ENCODE assay signal across 14 cellular contexts in genomic region chr20:57751411-57751810, GRCh38. TPM values are rescaled to one million over a fixed set of nuclear protein-coding genes. Genes with fewer than 3 reads are reported as not detected.
A peak's percentile ranks its signal among the peaks of the same experiment; 100 is the strongest.
DNase-seq lines count a peak whose midpoint lies in the region; ATAC-seq and TF ChIP-seq lines count a peak whose summit lies in the region.
"Had no signal": no experiment of that assay in that cellular context is flagged by ENCODE, and none has a peak within 500 bp of the region (broad histone marks: within the 10 kb centered on the region; RNA-seq: fewer than 3 reads in every experiment).

No MANE protein-coding gene starts in this region.

- H3K27ac Mint-ChIP-seq in activated naive CD4-positive, alpha-beta T cell treated with anti-CD3 and anti-CD28 coated beads, Interleukin-2, amount 50 U/mL, for 72 hours = no peak overlapping the region
- H3K27ac Mint-ChIP-seq: CD4-positive, CD25-positive, alpha-beta regulatory T cell had no signal

- no peaks in the 10 kb centered on the region for H3K9me2 ChIP-seq in SK-N-SH

- no peak overlapping the region for H3K9ac ChIP-seq in SK-N-SH
- H3K9ac ChIP-seq: BLaER1 treated with 17β-estradiol and CSF1 and Interleukin-3, amounts not matched to agents 10 nM and 100 nM had no signal

- no peak overlapping the region for H2AFZ ChIP-seq in SK-N-SH (ENCODE audit: low read depth)

- no peaks in the 10 kb centered on the region for H3K9me3 Mint-ChIP-seq in activated naive CD4-positive, alpha-beta T cell treated with anti-CD3 and anti-CD28 coated beads, Interleukin-2, amount 50 U/mL, for 72 hours

- no peaks in the 10 kb centered on the region for H3K36me3 ChIP-seq in SK-N-SH (replicated peaks in 1 of 2; ENCODE audit: control insufficient read depth in 1 of 2, insufficient read depth in 2 of 2, low read length in 1 of 2)
- H3K36me3 ChIP-seq: BLaER1 treated with 17β-estradiol and CSF1 and Interleukin-3, amounts not matched to agents 10 nM and 100 nM had no signal

- ATAC-seq in SK-N-SH treated with all-trans-retinoic acid at 6 μM for 48 hours (no peak), GM18861 (IDR thresholded peaks at IDR 0.05; ENCODE audit: unreplicated experiment) (no peak)
- ATAC-seq in activated naive CD4-positive, alpha-beta T cell treated with anti-CD3 and anti-CD28 coated beads, Interleukin-2, amount 50 U/mL, for 72 hours = no peak

- no peaks in the 10 kb centered on the region for H3K36me3 Mint-ChIP-seq in activated naive CD4-positive, alpha-beta T cell treated with anti-CD3 and anti-CD28 coated beads, Interleukin-2, amount 50 U/mL, for 72 hours
- H3K36me3 Mint-ChIP-seq: CD4-positive, CD25-positive, alpha-beta regulatory T cell had no signal

- no peak for TF ChIP-seq EP300 in SK-N-SH (IDR thresholded peaks at IDR 0.05; ENCODE audit: borderline replicate concordance in 1 of 2, low read depth in 1 of 2, low read length in 1 of 2)

- 92% methylated on average over 5 of the region's 5 CpGs for WGBS in SK-N-SH (ENCODE audit: low lambda C conversion rate)

- H3F3A ChIP-seq in SK-N-SH (replicated peaks; ENCODE audit: insufficient read depth) = peaks cover 13% of the 10 kb centered on the region

- H3K9me3 ChIP-seq in SK-N-SH = no peaks in the 10 kb centered on the region

- TF ChIP-seq CTCF in SK-N-SH (IDR thresholded peaks at IDR 0.05) (no peak), VCaP (conservative IDR thresholded peaks at IDR 0.05) (no peak)

- CTCF ChIA-PET in SK-N-SH (lab: Yijun Ruan, JAX) = interaction anchor here (0.6 kb wide), 1 partner anchor 11 kb away, joined by 3 read pairs; no protein-coding TSS in a partner anchor

- H3K4me2 ChIP-seq in SK-N-SH = no peak overlapping the region
- H3K4me2 ChIP-seq: BLaER1 treated with 17β-estradiol and CSF1 and Interleukin-3, amounts not matched to agents 10 nM and 100 nM had no signal

- H3K27me3 ChIP-seq in SK-N-SH (ENCODE audit: insufficient read depth) = no peaks in the 10 kb centered on the region

- H4K20me1 ChIP-seq in SK-N-SH (ENCODE audit: insufficient read depth) = no peaks in the 10 kb centered on the region
- H4K20me1 ChIP-seq: BLaER1 treated with 17β-estradiol and CSF1 and Interleukin-3, amounts not matched to agents 10 nM and 100 nM had no signal

- no peak overlapping the region for H3K4me3 ChIP-seq in SK-N-SH (ENCODE audit: low read depth in 2 of 2, low read length in 1 of 2)
- H3K4me3 ChIP-seq: BLaER1 treated with 17β-estradiol and CSF1 and Interleukin-3, amounts not matched to agents 10 nM and 100 nM had no signal

- POLR2A ChIA-PET in SK-N-SH (lab: Yijun Ruan, JAX) = no interaction called here

- TF ChIP-seq RAD21 in SK-N-SH (IDR thresholded peaks at IDR 0.05; ENCODE audit: low read length) = no peak

- peaks cover 14 to 45% of the 10 kb centered on the region in 2 experiments for H3K4me1 ChIP-seq in SK-N-SH (ENCODE audit: control insufficient read depth in 1 of 2, insufficient read depth in 2 of 2, low read depth in 1 of 2, low read length in 1 of 2)

- DNase-seq in SK-N-SH (no peak), mesenteric fat pad (ENCODE audit: low spot score) (peak; percentile 57)
- no peak for DNase-seq in stimulated activated CD4-positive, alpha-beta T cell treated with anti-CD3 and anti-CD28 coated beads, Interleukin-2, amount 100 ng/mL, for 24 hours
- DNase-seq in activated naive CD4-positive, alpha-beta T cell treated with anti-CD3 and anti-CD28 coated beads, Interleukin-2, amount 50 U/mL, for 72 hours (ENCODE audit: low spot score in 2 of 2) = no peak
- DNase-seq: 8988T; ACHN; CD4-positive, CD25-positive, alpha-beta regulatory T cell; DMS79 treated with DMSO at 0.1 percent for 48 hours; EL; HCEC 1CT had no signal

- H3K79me2 ChIP-seq in SK-N-SH (ENCODE audit: insufficient read depth) = no peaks in the 10 kb centered on the region

- H3K27ac ChIP-seq in SK-N-SH (ENCODE audit: low read depth in 2 of 2, low read length in 1 of 2) (no peak overlapping the region), VCaP (peak overlapping the region; percentile 98; the same call in 1 of the 2 replicates)
- H3K27ac ChIP-seq: BLaER1 treated with 17β-estradiol and CSF1 and Interleukin-3, amounts not matched to agents 10 nM and 100 nM had no signal

TF ChIP-seq in SK-N-SH treated with all-trans-retinoic acid at 6 μM for 48 hours, 23 proteins besides CTCF, POLR2A, EP300 and RAD21:
- no peak for TF ChIP-seq TCF4 (CRISPR knock-in tag; IDR thresholded peaks at IDR 0.05; ENCODE audit: borderline replicate concordance)
- TF ChIP-seq TSHZ2 (CRISPR knock-in tag; IDR thresholded peaks at IDR 0.05) = no peak
- peak; percentile 91 for TF ChIP-seq ZNF565 (CRISPR knock-in tag; conservative IDR thresholded peaks at IDR 0.05; ENCODE audit: low read depth)
TF ChIP-seq in SK-N-SH treated with all-trans-retinoic acid at 6 μM for 48 hours: peak in this region for 1.

TF ChIP-seq in SK-N-SH, 30 proteins besides CTCF, POLR2A, EP300 and RAD21 (continues in another document):
- TF ChIP-seq MEF2A (IDR thresholded peaks at IDR 0.05; ENCODE audit: borderline replicate concordance, low read depth) = no peak
- TF ChIP-seq CHD2 (IDR thresholded peaks at IDR 0.05; ENCODE audit: low read length, partially characterized antibody) = no peak
- TF ChIP-seq TEAD4 (IDR thresholded peaks at IDR 0.05; ENCODE audit: borderline replicate concordance, insufficient read depth) = no peak
- TF ChIP-seq, protein P1, sequence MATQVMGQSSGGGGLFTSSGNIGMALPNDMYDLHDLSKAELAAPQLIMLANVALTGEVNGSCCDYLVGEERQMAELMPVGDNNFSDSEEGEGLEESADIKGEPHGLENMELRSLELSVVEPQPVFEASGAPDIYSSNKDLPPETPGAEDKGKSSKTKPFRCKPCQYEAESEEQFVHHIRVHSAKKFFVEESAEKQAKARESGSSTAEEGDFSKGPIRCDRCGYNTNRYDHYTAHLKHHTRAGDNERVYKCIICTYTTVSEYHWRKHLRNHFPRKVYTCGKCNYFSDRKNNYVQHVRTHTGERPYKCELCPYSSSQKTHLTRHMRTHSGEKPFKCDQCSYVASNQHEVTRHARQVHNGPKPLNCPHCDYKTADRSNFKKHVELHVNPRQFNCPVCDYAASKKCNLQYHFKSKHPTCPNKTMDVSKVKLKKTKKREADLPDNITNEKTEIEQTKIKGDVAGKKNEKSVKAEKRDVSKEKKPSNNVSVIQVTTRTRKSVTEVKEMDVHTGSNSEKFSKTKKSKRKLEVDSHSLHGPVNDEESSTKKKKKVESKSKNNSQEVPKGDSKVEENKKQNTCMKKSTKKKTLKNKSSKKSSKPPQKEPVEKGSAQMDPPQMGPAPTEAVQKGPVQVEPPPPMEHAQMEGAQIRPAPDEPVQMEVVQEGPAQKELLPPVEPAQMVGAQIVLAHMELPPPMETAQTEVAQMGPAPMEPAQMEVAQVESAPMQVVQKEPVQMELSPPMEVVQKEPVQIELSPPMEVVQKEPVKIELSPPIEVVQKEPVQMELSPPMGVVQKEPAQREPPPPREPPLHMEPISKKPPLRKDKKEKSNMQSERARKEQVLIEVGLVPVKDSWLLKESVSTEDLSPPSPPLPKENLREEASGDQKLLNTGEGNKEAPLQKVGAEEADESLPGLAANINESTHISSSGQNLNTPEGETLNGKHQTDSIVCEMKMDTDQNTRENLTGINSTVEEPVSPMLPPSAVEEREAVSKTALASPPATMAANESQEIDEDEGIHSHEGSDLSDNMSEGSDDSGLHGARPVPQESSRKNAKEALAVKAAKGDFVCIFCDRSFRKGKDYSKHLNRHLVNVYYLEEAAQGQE (IDR thresholded peaks at IDR 0.05; ENCODE audit: low read depth, low read length) = no peak
- TF ChIP-seq, protein P2, sequence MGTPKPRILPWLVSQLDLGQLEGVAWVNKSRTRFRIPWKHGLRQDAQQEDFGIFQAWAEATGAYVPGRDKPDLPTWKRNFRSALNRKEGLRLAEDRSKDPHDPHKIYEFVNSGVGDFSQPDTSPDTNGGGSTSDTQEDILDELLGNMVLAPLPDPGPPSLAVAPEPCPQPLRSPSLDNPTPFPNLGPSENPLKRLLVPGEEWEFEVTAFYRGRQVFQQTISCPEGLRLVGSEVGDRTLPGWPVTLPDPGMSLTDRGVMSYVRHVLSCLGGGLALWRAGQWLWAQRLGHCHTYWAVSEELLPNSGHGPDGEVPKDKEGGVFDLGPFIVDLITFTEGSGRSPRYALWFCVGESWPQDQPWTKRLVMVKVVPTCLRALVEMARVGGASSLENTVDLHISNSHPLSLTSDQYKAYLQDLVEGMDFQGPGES (IDR thresholded peaks at IDR 0.05; ENCODE audit: low read depth, low read length) = no peak
- no peak for TF ChIP-seq POLR2AphosphoS5 (IDR thresholded peaks at IDR 0.05; ENCODE audit: low read depth, low read length)
- no peak for TF ChIP-seq RCOR1 (IDR thresholded peaks at IDR 0.05; ENCODE audit: low read length)
- TF ChIP-seq TCF12 (IDR thresholded peaks at IDR 0.05) = no peak
- no peak for TF ChIP-seq YY1 (IDR thresholded peaks at IDR 0.05; ENCODE audit: low read depth)
- no peak for TF ChIP-seq NRF1 (IDR thresholded peaks at IDR 0.05; ENCODE audit: low read depth, low read length)
- TF ChIP-seq, protein P3, sequence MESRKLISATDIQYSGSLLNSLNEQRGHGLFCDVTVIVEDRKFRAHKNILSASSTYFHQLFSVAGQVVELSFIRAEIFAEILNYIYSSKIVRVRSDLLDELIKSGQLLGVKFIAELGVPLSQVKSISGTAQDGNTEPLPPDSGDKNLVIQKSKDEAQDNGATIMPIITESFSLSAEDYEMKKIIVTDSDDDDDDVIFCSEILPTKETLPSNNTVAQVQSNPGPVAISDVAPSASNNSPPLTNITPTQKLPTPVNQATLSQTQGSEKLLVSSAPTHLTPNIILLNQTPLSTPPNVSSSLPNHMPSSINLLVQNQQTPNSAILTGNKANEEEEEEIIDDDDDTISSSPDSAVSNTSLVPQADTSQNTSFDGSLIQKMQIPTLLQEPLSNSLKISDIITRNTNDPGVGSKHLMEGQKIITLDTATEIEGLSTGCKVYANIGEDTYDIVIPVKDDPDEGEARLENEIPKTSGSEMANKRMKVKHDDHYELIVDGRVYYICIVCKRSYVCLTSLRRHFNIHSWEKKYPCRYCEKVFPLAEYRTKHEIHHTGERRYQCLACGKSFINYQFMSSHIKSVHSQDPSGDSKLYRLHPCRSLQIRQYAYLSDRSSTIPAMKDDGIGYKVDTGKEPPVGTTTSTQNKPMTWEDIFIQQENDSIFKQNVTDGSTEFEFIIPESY (IDR thresholded peaks at IDR 0.05; ENCODE audit: borderline replicate concordance, low read depth) = no peak
- TF ChIP-seq RFX5 (IDR thresholded peaks at IDR 0.05; ENCODE audit: low read length) = no peak
- no peak for TF ChIP-seq FOXJ3 (CRISPR knock-in tag; IDR thresholded peaks at IDR 0.05)

RNA-seq across cellular contexts. Expression of gene PMEPA1, which starts 41.6 kb away (rescaled TPM):
- polyA plus RNA-seq in SK-N-SH (2012; rRNA removed) = 5.9 and 7.1 TPM in 2 replicates
- polyA plus RNA-seq in SK-N-SH (2012; cell fraction: cytosol; rRNA removed) = 6.1 and 6.8 TPM in 2 replicates
- 7.9 and 8.1 TPM in 2 replicates for polyA plus RNA-seq in SK-N-SH (2012; cell fraction: nucleus; rRNA removed)
- total RNA-seq in mesenteric fat pad = 90.0 TPM
- total RNA-seq in activated naive CD4-positive, alpha-beta T cell treated with anti-CD3 and anti-CD28 coated beads, Interleukin-2, amount 50 U/mL, for 72 hours = 1 to 10 TPM; 2.2 to 3.9 TPM

Comparison
In these comparisons a context has a peak if more than half of its experiments do, and no peak if none do; other contexts are left out.
1. RNA of gene PMEPA1, which starts 41.6 kb away (total RNA-seq): 90.0 TPM in mesenteric fat pad (single experiment); 2.2 to 3.9 TPM in activated naive CD4-positive, alpha-beta T cell treated with anti-CD3 and anti-CD28 coated beads, Interleukin-2, amount 50 U/mL, for 72 hours; every median in the first group is over 10 times any median in the second.